Comparison of ENCODE assay signal across 26 cellular contexts in the genomic region with DNA sequence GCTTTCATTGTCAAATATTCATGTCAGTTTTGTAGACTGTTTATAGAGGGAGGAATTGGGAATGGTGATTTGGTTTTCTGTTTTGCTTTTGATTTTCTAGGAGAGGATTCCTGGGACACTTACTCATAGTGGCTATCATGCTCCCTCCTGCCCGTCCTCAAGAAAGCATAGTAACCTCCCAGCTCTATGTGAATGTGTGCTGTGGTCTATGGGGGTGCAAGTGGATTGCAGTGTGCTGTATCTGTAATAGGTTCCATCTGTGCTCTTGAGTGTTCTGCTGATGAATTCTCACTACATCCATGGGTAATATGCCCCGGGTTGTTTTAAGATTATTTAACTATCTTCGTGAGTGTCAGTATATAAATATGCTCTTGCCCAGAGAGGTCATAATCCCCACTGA.
DNase-seq lines count a peak whose midpoint lies in the region; FAIRE-seq lines count a peak whose summit lies in the region.
"Had no signal": no experiment of that assay in that cellular context is flagged by ENCODE, and none has a peak within 500 bp of the region (broad histone marks: within the 10 kb centered on the region; RNA-seq: fewer than 3 reads in every experiment).

No MANE protein-coding gene starts in this region.

- peaks cover 4% of the 10 kb centered on the region for H3K4me1 ChIP-seq in adipocyte (ENCODE audit: control insufficient read depth, insufficient read depth, low read length)
- H3K4me1 ChIP-seq: adrenal gland, gastrocnemius medialis, thyroid gland had no signal

- H3K9me3 ChIP-seq in adipocyte (ENCODE audit: control insufficient read depth, low read length), result no peaks in the 10 kb centered on the region
- H3K9me3 ChIP-seq: BLaER1 treated with 17β-estradiol and CSF1 and Interleukin-3, amounts not matched to agents 10 nM and 100 nM; gastrocnemius medialis; thyroid gland had no signal

- no peaks in the 10 kb centered on the region for H3K27me3 ChIP-seq in adipocyte (replicated peaks; ENCODE audit: control insufficient read depth, insufficient read depth, low read length)
- H3K27me3 ChIP-seq: adrenal gland; BLaER1 treated with 17β-estradiol and CSF1 and Interleukin-3, amounts not matched to agents 10 nM and 100 nM; gastrocnemius medialis; thyroid gland had no signal

- peak; percentile 34 for DNase-seq in NCI-H748 (lab: John Stamatoyannopoulos, UW; ENCODE audit: unreplicated experiment)
- DNase-seq in NCI-H748 treated with DMSO at 0.1 percent for 48 hours (lab: John Stamatoyannopoulos, UW), result no peak
- peak; percentile 3 for DNase-seq in adipocyte (ENCODE audit: low read depth)
- DNase-seq in fibroblast of the conjunctiva (ENCODE audit: low read depth), result peak; percentile 62
- peak; percentile 17 for DNase-seq in urothelium cell line (ENCODE audit: low spot score)
- no peak for DNase-seq in stimulated activated CD4-positive, alpha-beta T cell treated with anti-CD3 and anti-CD28 coated beads, Interleukin-4, amount 100 ng/mL, for 24 hours
- no peak for DNase-seq in NCI-H446 treated with DMSO at 0.1 percent for 48 hours (lab: John Stamatoyannopoulos, UW)
- DNase-seq in NAMALWA (ENCODE audit: low spot score), result no peak
- DNase-seq: 8988T; activated CD8-positive, alpha-beta T cell treated with anti-CD3 and anti-CD28 coated beads for 36 hours; activated gamma-delta T cell; activated T-cell treated with anti-CD3 and anti-CD28 coated beads for 4 hours; adrenal gland; caudate nucleus; gastrocnemius medialis; GM23248; hippocampal formation; Kasumi-1; NCI-H1092 treated with DMSO at 0.1 percent for 48 hours; NCI-H2081; RPMI8226; stimulated activated naive CD4-positive, alpha-beta T cell treated with Interleukin-2 at 50 U/mL for 16 hours; T-helper 9 cell; thyroid gland had no signal

- no peak overlapping the region for H3K9ac ChIP-seq in adipocyte (ENCODE audit: low read length)
- H3K9ac ChIP-seq: BLaER1 treated with 17β-estradiol and CSF1 and Interleukin-3, amounts not matched to agents 10 nM and 100 nM; GM23248 had no signal

- no peaks in the 10 kb centered on the region for H3K36me3 ChIP-seq in adipocyte (ENCODE audit: control insufficient read depth, insufficient read depth, low read length, severe bottlenecking)
- H3K36me3 ChIP-seq: adrenal gland; BLaER1 treated with 17β-estradiol and CSF1 and Interleukin-3, amounts not matched to agents 10 nM and 100 nM; gastrocnemius medialis; thyroid gland had no signal

- no peak for FAIRE-seq in urothelium cell line (lab: Jason Lieb, UNC)

- no peak overlapping the region for H3K4me3 ChIP-seq in adipocyte (ENCODE audit: low read length)
- H3K4me3 ChIP-seq: adrenal gland; BLaER1 treated with 17β-estradiol and CSF1 and Interleukin-3, amounts not matched to agents 10 nM and 100 nM; gastrocnemius medialis; GM23248; skin epidermis; thyroid gland had no signal

Comparison
In these comparisons a context has a peak if more than half of its experiments do, and no peak if none do; other contexts are left out.
1. DNase-seq: peak in NCI-H748 (single experiment), adipocyte (single experiment), fibroblast of the conjunctiva (single experiment) and urothelium cell line (single experiment); none in NCI-H748 treated with DMSO at 0.1 percent for 48 hours (single experiment), stimulated activated CD4-positive, alpha-beta T cell treated with anti-CD3 and anti-CD28 coated beads, Interleukin-4, amount 100 ng/mL, for 24 hours (single experiment), NCI-H446 treated with DMSO at 0.1 percent for 48 hours (single experiment) and NAMALWA (single experiment).